20 cellular contexts compared by ENCODE assay signal in the genomic region with DNA sequence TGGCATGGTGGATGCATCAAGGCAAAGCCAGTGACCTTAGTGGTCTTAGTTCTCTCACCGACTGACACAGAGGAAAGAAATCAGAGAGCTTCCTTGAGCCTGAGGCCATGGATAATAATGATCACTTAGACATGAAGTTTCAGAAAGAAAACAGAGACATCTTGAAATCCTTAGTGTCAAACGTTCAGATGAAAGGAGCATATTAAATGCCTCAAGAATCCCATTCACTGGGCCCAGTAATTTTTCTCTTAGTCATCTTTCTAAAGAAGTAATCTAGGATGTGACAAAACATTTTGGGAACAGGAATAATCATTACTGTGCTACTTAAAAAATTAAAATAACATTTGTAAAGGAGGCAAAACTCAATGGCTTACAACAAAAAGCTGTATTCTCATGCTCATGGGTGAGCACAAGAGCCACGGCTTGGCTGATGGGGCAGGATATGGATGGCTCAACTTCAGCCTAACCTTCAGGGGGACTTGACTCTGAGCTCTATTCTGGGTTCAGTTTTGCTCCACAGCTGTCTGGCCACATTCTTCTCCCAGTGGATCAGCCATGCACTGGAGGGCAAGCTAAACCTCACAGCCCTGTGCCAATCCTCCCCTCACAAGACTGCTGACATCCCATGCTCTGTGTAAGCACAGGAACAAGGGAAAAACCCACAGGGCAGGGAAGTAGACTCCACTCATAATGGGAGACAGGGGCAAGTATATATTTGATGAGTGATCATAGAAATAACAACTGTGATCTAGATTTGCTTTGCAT.
"Had no signal": no experiment of that assay in that cellular context is flagged by ENCODE, and none has a peak within 500 bp of the region (broad histone marks: within the 10 kb centered on the region; RNA-seq: fewer than 3 reads in every experiment).

No MANE protein-coding gene starts in this region.

- H3K27ac Mint-ChIP-seq: activated naive CD8-positive, alpha-beta T cell had no signal

- H3K36me3 ChIP-seq: ovary, right lobe of liver, tibial nerve, WERI-Rb-1 had no signal

- H3K4me1 ChIP-seq: right lobe of liver had no signal

- DNase-seq: activated CD4-positive, alpha-beta T cell treated with anti-CD3 and anti-CD28 coated beads for 1 hour; activated CD4-positive, alpha-beta T cell treated with anti-CD3 and anti-CD28 coated beads, Interleukin-2, amount 50 U/mL, for 4 hours; amniotic stem cell; caudate nucleus; dorsolateral prefrontal cortex; foreskin keratinocyte; glutamatergic neuron; islet precursor cell; midbrain; ovary; right lobe of liver; stimulated activated naive CD4-positive, alpha-beta T cell; SW 1271; T-helper 2 cell; WERI-Rb-1 had no signal

- H3K27ac ChIP-seq: dorsolateral prefrontal cortex, foreskin keratinocyte, ovary, right lobe of liver, tibial nerve, WERI-Rb-1 had no signal

- H3K4me3 ChIP-seq: dorsolateral prefrontal cortex, lung, ovary, right lobe of liver, tibial nerve had no signal

- H3K4me3 Mint-ChIP-seq: activated naive CD8-positive, alpha-beta T cell; neural crest cell had no signal

- H3K27me3 ChIP-seq: foreskin keratinocyte, ovary, right lobe of liver, tibial nerve had no signal

- H3K4me1 Mint-ChIP-seq: neural crest cell had no signal

- H3K9me3 ChIP-seq: ovary, right lobe of liver, tibial nerve had no signal

- ATAC-seq: foreskin keratinocyte, left lobe of liver, right lobe of liver had no signal

- H3K27me3 Mint-ChIP-seq: activated naive CD8-positive, alpha-beta T cell had no signal
